In genomic region chr11:208177-208916, GRCh38 we compare ENCODE assay signal across 8 cellular contexts. TPM values are rescaled to one million over a fixed set of nuclear protein-coding genes. Genes with fewer than 3 reads are reported as not detected.
DNase-seq lines count a peak whose midpoint lies in the region; ATAC-seq and TF ChIP-seq lines count a peak whose summit lies in the region.

No MANE protein-coding gene starts in this region.

- peaks cover 40 to 59% (median 56%) of the 10 kb centered on the region in 10 experiments for H3K4me1 ChIP-seq in BLaER1 treated with 17β-estradiol and CSF1 and Interleukin-3, amounts not matched to agents 10 nM and 100 nM
- peaks cover 56% of the 10 kb centered on the region for H3K4me1 ChIP-seq in suprapubic skin

- WGBS in suprapubic skin, result under 1% methylated on average over 20 of the region's 57 CpGs

- H3K36me3 Mint-ChIP-seq in activated naive CD4-positive, alpha-beta T cell treated with anti-CD3 and anti-CD28 coated beads, Interleukin-2, amount 50 U/mL, for 24 hours, result peaks cover 5% of the 10 kb centered on the region

- peak overlapping the region; percentile 91 to 100 (median 98) for H3K27ac ChIP-seq in BLaER1 treated with 17β-estradiol and CSF1 and Interleukin-3, amounts not matched to agents 10 nM and 100 nM
- H3K27ac ChIP-seq in suprapubic skin, result peak overlapping the region; percentile 100

- H3K4me3 ChIP-seq in BLaER1 treated with 17β-estradiol and CSF1 and Interleukin-3, amounts not matched to agents 10 nM and 100 nM, result peak overlapping the region; percentile 92 to 100 (median 95)
- peak overlapping the region; percentile 80 for H3K4me3 ChIP-seq in suprapubic skin

- H4K20me1 ChIP-seq in BLaER1 treated with 17β-estradiol and CSF1 and Interleukin-3, amounts not matched to agents 10 nM and 100 nM, result peaks cover 53 to 82% (median 77%) of the 10 kb centered on the region in 11 experiments; a peak in 20 of 22 replicates

- peaks cover 62 to 70% (median 66%) of the 10 kb centered on the region in 11 experiments for H3K36me3 ChIP-seq in BLaER1 treated with 17β-estradiol and CSF1 and Interleukin-3, amounts not matched to agents 10 nM and 100 nM
- peaks cover 63% of the 10 kb centered on the region for H3K36me3 ChIP-seq in suprapubic skin

- no peaks in the 10 kb centered on the region for H3K9me3 ChIP-seq in BLaER1 treated with 17β-estradiol and CSF1 and Interleukin-3, amounts not matched to agents 10 nM and 100 nM (replicated peaks in 1 of 11)
- no peaks in the 10 kb centered on the region for H3K9me3 ChIP-seq in suprapubic skin

- peak; percentile 83 for ATAC-seq in SK-N-SH treated with all-trans-retinoic acid at 6 μM for 48 hours

- H3K27me3 ChIP-seq in BLaER1 treated with 17β-estradiol and CSF1 and Interleukin-3, amounts not matched to agents 10 nM and 100 nM, result no peaks in the 10 kb centered on the region
- no peaks in the 10 kb centered on the region for H3K27me3 ChIP-seq in suprapubic skin

- TF ChIP-seq EP300 in suprapubic skin (IDR thresholded peaks at IDR 0.05), result no peak

- peak overlapping the region; percentile 95 for H3K27ac Mint-ChIP-seq in activated naive CD4-positive, alpha-beta T cell treated with anti-CD3 and anti-CD28 coated beads, Interleukin-2, amount 50 U/mL, for 24 hours

- H3K27me3 Mint-ChIP-seq in activated naive CD4-positive, alpha-beta T cell treated with anti-CD3 and anti-CD28 coated beads, Interleukin-2, amount 50 U/mL, for 24 hours, result no peaks in the 10 kb centered on the region

- H3K4me2 ChIP-seq in BLaER1 treated with 17β-estradiol and CSF1 and Interleukin-3, amounts not matched to agents 10 nM and 100 nM, result peak overlapping the region; percentile 83 to 99 (median 93)

- no peak for TF ChIP-seq CTCF in GM20000 (IDR thresholded peaks at IDR 0.05; ENCODE audit: extremely low read depth, missing control alignments)
- TF ChIP-seq CTCF in suprapubic skin (IDR thresholded peaks at IDR 0.05), result no peak

- H3K4me3 Mint-ChIP-seq in activated naive CD4-positive, alpha-beta T cell treated with anti-CD3 and anti-CD28 coated beads, Interleukin-2, amount 50 U/mL, for 24 hours, result peak overlapping the region; percentile 94

- peak overlapping the region; percentile 91 to 99 (median 98) for H3K9ac ChIP-seq in BLaER1 treated with 17β-estradiol and CSF1 and Interleukin-3, amounts not matched to agents 10 nM and 100 nM

- TF ChIP-seq POLR2A in suprapubic skin (IDR thresholded peaks at IDR 0.05), result peak; percentile 63 to 67

- peak; percentile 97 for DNase-seq in GM20000 (ENCODE audit: low spot score)
- DNase-seq in LHCN-M2 (ENCODE audit: low read depth), result peak; percentile 68
- peak; percentile 74 for DNase-seq in glomerular visceral epithelial cell (ENCODE audit: extremely low spot score)
- peak; percentile 65 for DNase-seq in occipital lobe (lab: John Stamatoyannopoulos, UW)
- DNase-seq in suprapubic skin (ENCODE audit: low spot score in 2 of 2), result peak; percentile 89 to 90

- H3K9me3 Mint-ChIP-seq in activated naive CD4-positive, alpha-beta T cell treated with anti-CD3 and anti-CD28 coated beads, Interleukin-2, amount 50 U/mL, for 24 hours, result no peaks in the 10 kb centered on the region

- H3K4me1 Mint-ChIP-seq in activated naive CD4-positive, alpha-beta T cell treated with anti-CD3 and anti-CD28 coated beads, Interleukin-2, amount 50 U/mL, for 24 hours, result peaks cover 42% of the 10 kb centered on the region

TF ChIP-seq in SK-N-SH treated with all-trans-retinoic acid at 6 μM for 48 hours, 23 proteins besides CTCF, POLR2A, EP300 and RAD21:
- TF ChIP-seq ZC3H10 (CRISPR knock-in tag; IDR thresholded peaks at IDR 0.05) (0 out of 2 replicates have a peak, but pooled peaks have one; percentile 18), ZFP30 (CRISPR knock-in tag; IDR thresholded peaks at IDR 0.05) (no peak)

RNA-seq across cellular contexts. Expression of gene RIC8A, which starts 0.8 kb away (rescaled TPM):
- total RNA-seq in LHCN-M2 (2014; rRNA removed) (152 and 183 TPM in 2 replicates), occipital lobe (91.7 TPM), suprapubic skin (10 to 100 TPM; 62.4 to 90.1 (median 80.9) TPM)
- polyA plus RNA-seq in LHCN-M2 (2012), result 160 TPM

RNA-seq across cellular contexts. Expression of gene BET1L, which starts 1.1 kb away (rescaled TPM):
- total RNA-seq in LHCN-M2 (2014; rRNA removed) (11.1 and 17.2 TPM in 2 replicates), occipital lobe (5.3 TPM), suprapubic skin (10 to 100 TPM; 25.8 to 31.7 (median 27.9) TPM)
- 32.3 TPM for polyA plus RNA-seq in LHCN-M2 (2012)

RNA-seq across cellular contexts. Expression of gene SCGB1C1, which starts 15.5 kb away (rescaled TPM):
- total RNA-seq in LHCN-M2 (2014; rRNA removed) (not detected in 2 replicates), occipital lobe (not detected), suprapubic skin (not detected)
- polyA plus RNA-seq in LHCN-M2 (2012), result not detected

RNA-seq across cellular contexts. Expression of gene SIRT3, which starts 27.8 kb away (rescaled TPM):
- total RNA-seq in LHCN-M2 (2014; rRNA removed), result 7.9 and 8.6 TPM in 2 replicates
- 9.6 TPM for polyA plus RNA-seq in LHCN-M2 (2012)
- 11.1 TPM for total RNA-seq in occipital lobe
- 10 to 100 TPM in 3 of 4 donors, 1 to 10 TPM in 1; 9.1 to 20.1 (median 13.3) TPM for total RNA-seq in suprapubic skin

RNA-seq across cellular contexts. Expression of gene PSMD13, which starts 28.4 kb away (rescaled TPM):
- total RNA-seq in LHCN-M2 (2014; rRNA removed) (122 and 135 TPM in 2 replicates), occipital lobe (80.3 TPM), suprapubic skin (10 to 100 TPM; 70.3 to 97.8 (median 87.3) TPM)
- 171 TPM for polyA plus RNA-seq in LHCN-M2 (2012)

Comparison
In these comparisons a context has a peak if more than half of its experiments do, and no peak if none do; other contexts are left out.
1. Peak in every context shown above with its lines: DNase-seq, ATAC-seq, H3K4me3 ChIP-seq and H3K27ac ChIP-seq.